Comparison of ENCODE assay signal across 1 cellular context in genomic region chr2:236180501-236180816, GRCh38.
TF ChIP-seq lines count a peak whose summit lies in the region.

No MANE protein-coding gene starts in this region.

TF ChIP-seq in WTC11, 78 proteins besides CTCF, POLR2A, EP300 and RAD21 (continued from another document):
- TF ChIP-seq ERG (CRISPR knock-in tag; IDR thresholded peaks at IDR 0.05) (no peak), E2F1 (CRISPR knock-in tag; IDR thresholded peaks at IDR 0.05) (no peak), ZSCAN18 (CRISPR knock-in tag; IDR thresholded peaks at IDR 0.05) (no peak), TCF7 (CRISPR knock-in tag; IDR thresholded peaks at IDR 0.05; ENCODE audit: low read depth) (no peak), OVOL2 (CRISPR knock-in tag; IDR thresholded peaks at IDR 0.05; ENCODE audit: borderline replicate concordance) (no peak), ATF1 (CRISPR knock-in tag; IDR thresholded peaks at IDR 0.05) (no peak), SMAD4 (CRISPR knock-in tag; IDR thresholded peaks at IDR 0.05) (no peak), USF1 (CRISPR knock-in tag; IDR thresholded peaks at IDR 0.05) (no peak), ATF3 (CRISPR knock-in tag; conservative IDR thresholded peaks at IDR 0.05) (no peak), GTF2I (CRISPR knock-in tag; conservative IDR thresholded peaks at IDR 0.05) (no peak), PRDM15 (CRISPR knock-in tag; IDR thresholded peaks at IDR 0.05) (no peak), NR1H2 (CRISPR knock-in tag; IDR thresholded peaks at IDR 0.05) (no peak), FOXJ3 (CRISPR knock-in tag; IDR thresholded peaks at IDR 0.05; ENCODE audit: borderline replicate concordance) (no peak)
